In the genomic region with DNA sequence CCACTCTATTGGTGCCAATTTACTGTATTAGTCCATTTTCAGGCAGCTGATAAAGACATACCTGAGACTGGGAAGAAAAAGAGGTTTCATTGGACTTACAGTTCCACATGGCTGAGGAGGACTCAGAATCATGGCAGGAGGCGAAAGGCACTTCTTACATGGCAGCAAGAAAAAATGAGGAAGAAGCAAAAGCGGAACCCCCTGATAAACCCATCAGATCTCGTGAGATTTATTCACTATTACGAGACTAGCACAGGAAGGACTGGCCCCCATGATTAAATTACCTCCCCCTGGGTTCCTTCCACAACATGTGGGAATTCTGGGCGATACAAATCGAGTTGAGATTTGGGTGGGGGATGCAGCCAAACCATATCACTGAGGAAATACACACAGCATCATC, we compare ENCODE assay signal across 19 cellular contexts.
A peak's percentile ranks its signal among the peaks of the same experiment; 100 is the strongest.
DNase-seq lines count a peak whose midpoint lies in the region; ATAC-seq and TF ChIP-seq lines count a peak whose summit lies in the region.
"Had no signal": no experiment of that assay in that cellular context is flagged by ENCODE, and none has a peak within 500 bp of the region (broad histone marks: within the 10 kb centered on the region; RNA-seq: fewer than 3 reads in every experiment).

No MANE protein-coding gene starts in this region.

- peaks cover 19% of the 10 kb centered on the region for H3K4me1 ChIP-seq in left ventricle myocardium inferior

- peak overlapping the region; percentile 43 for H3K27ac ChIP-seq in left ventricle myocardium inferior (replicated peaks)
- H3K27ac ChIP-seq: SK-N-MC had no signal

- no peaks in the 10 kb centered on the region for H3K9me3 Mint-ChIP-seq in endothelial cell (ENCODE audit: unreplicated experiment)
- H3K9me3 Mint-ChIP-seq in stimulated activated effector memory CD8-positive, alpha-beta T cell treated with anti-CD3 and anti-CD28 coated beads, Interleukin-12 subunit alpha, Interleukin-12 subunit beta, amount 100 ng/mL, for 72 hours = no peaks in the 10 kb centered on the region
- H3K9me3 Mint-ChIP-seq: CD8-positive, alpha-beta T cell had no signal

- H3K4me1 Mint-ChIP-seq in endothelial cell (ENCODE audit: unreplicated experiment) = peaks cover 6% of the 10 kb centered on the region
- H3K4me1 Mint-ChIP-seq in stimulated activated effector memory CD8-positive, alpha-beta T cell treated with anti-CD3 and anti-CD28 coated beads, Interleukin-12 subunit alpha, Interleukin-12 subunit beta, amount 100 ng/mL, for 72 hours = peaks cover 5% of the 10 kb centered on the region

- H3K4me3 Mint-ChIP-seq in endothelial cell (ENCODE audit: unreplicated experiment) = peak overlapping the region; percentile 54
- no peak overlapping the region for H3K4me3 Mint-ChIP-seq in stimulated activated effector memory CD8-positive, alpha-beta T cell treated with anti-CD3 and anti-CD28 coated beads, Interleukin-12 subunit alpha, Interleukin-12 subunit beta, amount 100 ng/mL, for 72 hours
- H3K4me3 Mint-ChIP-seq: CD8-positive, alpha-beta T cell; GM23338 had no signal

- no peak overlapping the region for H3K4me3 ChIP-seq in left ventricle myocardium inferior
- H3K4me3 ChIP-seq: GM23338, SK-N-MC had no signal

- H3K27me3 Mint-ChIP-seq in endothelial cell (ENCODE audit: unreplicated experiment) = peaks cover 2% of the 10 kb centered on the region

- no peaks in the 10 kb centered on the region for H3K27me3 ChIP-seq in left ventricle myocardium inferior (ENCODE audit: low read depth)
- H3K27me3 ChIP-seq: BE2C had no signal

- no peak overlapping the region for H3K27ac Mint-ChIP-seq in endothelial cell (ENCODE audit: unreplicated experiment)
- H3K27ac Mint-ChIP-seq in stimulated activated effector memory CD8-positive, alpha-beta T cell treated with anti-CD3 and anti-CD28 coated beads, Interleukin-12 subunit alpha, Interleukin-12 subunit beta, amount 100 ng/mL, for 72 hours = no peak overlapping the region
- H3K27ac Mint-ChIP-seq: CD8-positive, alpha-beta T cell; GM23338 had no signal

- no peak for DNase-seq in left ventricle myocardium inferior
- DNase-seq in Right ventricle myocardium inferior (ENCODE audit: missing footprints) = no peak
- DNase-seq in SKM-1 treated with dmso at 0.1 percent for 144 hours (lab: John Stamatoyannopoulos, UW; ENCODE audit: unreplicated experiment) = peak; percentile 25
- DNase-seq in endothelial cell (ENCODE audit: low spot score) = no peak
- DNase-seq in posterior cingulate gyrus = no peak
- no peak for DNase-seq in stimulated activated effector memory CD8-positive, alpha-beta T cell treated with anti-CD3 and anti-CD28 coated beads, Interleukin-12 subunit alpha, Interleukin-12 subunit beta, amount 100 ng/mL, for 72 hours (ENCODE audit: low spot score in 2 of 2)
- DNase-seq: 8988T; BE2C; CD8-positive, alpha-beta T cell; DMS79; NCI-H1105; NCI-H1694 treated with DMSO at 0.1 percent for 48 hours; NCI-H526 treated with DMSO at 0.1 percent for 48 hours; NK-92 treated with Interleukin-12 subunit alpha and Interleukin-12 subunit beta, amount 100 ng/mL, for 24 hours had no signal

- intact Hi-C loops in left ventricle myocardium inferior (cut with micrococcal nuclease) = no loop called here
- intact Hi-C loops in Right ventricle myocardium inferior (cut with DNase I) = no loop called here
- intact Hi-C loops in posterior cingulate gyrus (cut with DNase I) = no loop called here

- no peaks in the 10 kb centered on the region for H3K36me3 ChIP-seq in left ventricle myocardium inferior
- H3K36me3 ChIP-seq: BE2C had no signal

- peaks cover 4% of the 10 kb centered on the region for H3K36me3 Mint-ChIP-seq in endothelial cell (ENCODE audit: low read depth, unreplicated experiment)
- H3K36me3 Mint-ChIP-seq in stimulated activated effector memory CD8-positive, alpha-beta T cell treated with anti-CD3 and anti-CD28 coated beads, Interleukin-12 subunit alpha, Interleukin-12 subunit beta, amount 100 ng/mL, for 72 hours = no peaks in the 10 kb centered on the region
- H3K36me3 Mint-ChIP-seq: CD8-positive, alpha-beta T cell had no signal

- no peak for TF ChIP-seq CTCF in left ventricle myocardium inferior (IDR thresholded peaks at IDR 0.05; ENCODE audit: borderline replicate concordance)
- no peak for TF ChIP-seq CTCF in endothelial cell (IDR thresholded peaks at IDR 0.05; ENCODE audit: unreplicated experiment)

- ATAC-seq in Right ventricle myocardium inferior (no peak), HG03025 (IDR thresholded peaks at IDR 0.05; ENCODE audit: low FRiP score, unreplicated experiment) (no peak), GM19397 (IDR thresholded peaks at IDR 0.05; ENCODE audit: unreplicated experiment) (no peak)
- no peak for ATAC-seq in stimulated activated effector memory CD8-positive, alpha-beta T cell treated with anti-CD3 and anti-CD28 coated beads, Interleukin-12 subunit alpha, Interleukin-12 subunit beta, amount 100 ng/mL, for 72 hours
- ATAC-seq: CD8-positive, alpha-beta T cell; GM23338; HCT116 had no signal

- no peaks in the 10 kb centered on the region for H3K9me3 ChIP-seq in left ventricle myocardium inferior (replicated peaks)
